20 cellular contexts compared by ENCODE assay signal in the genomic region with DNA sequence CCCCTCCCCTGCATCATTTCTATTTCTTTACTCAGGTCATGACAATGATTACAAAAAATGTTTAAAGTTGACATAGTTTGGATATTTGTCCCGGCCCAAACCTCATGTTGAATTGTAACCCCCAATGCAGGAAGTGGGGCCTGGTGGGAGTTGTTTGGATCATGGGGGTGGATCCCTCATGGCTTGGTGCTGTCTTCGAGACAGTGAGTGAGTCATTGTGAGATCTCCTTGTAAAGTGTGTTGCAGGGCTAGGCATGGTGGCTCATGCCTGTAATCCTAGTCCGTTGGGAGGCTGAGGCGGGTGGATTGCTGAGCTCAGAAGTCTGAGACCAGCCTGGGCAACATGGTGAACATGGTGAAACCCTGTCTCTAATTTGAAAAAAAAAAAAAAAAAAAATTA.
"Had no signal": no experiment of that assay in that cellular context is flagged by ENCODE, and none has a peak within 500 bp of the region (broad histone marks: within the 10 kb centered on the region; RNA-seq: fewer than 3 reads in every experiment).

No MANE protein-coding gene starts in this region.

- H2AFZ ChIP-seq: parathyroid adenoma had no signal

- H3K27me3 Mint-ChIP-seq: activated B cell treated with CpG ODN at 0.5 μM for 24 hours; activated naive CD4-positive, alpha-beta T cell treated with anti-CD3 and anti-CD28 coated beads, Interleukin-2, amount 10 ng/mL, durations not matched to agents 7 days and 5 days; stimulated activated naive CD8-positive, alpha-beta T cell treated with anti-CD3 and anti-CD28 coated beads, Interleukin-15, amount 100 ng/mL, for 72 hours had no signal

- H3K4me3 Mint-ChIP-seq: activated B cell treated with CpG ODN at 0.5 μM for 24 hours; activated naive CD4-positive, alpha-beta T cell treated with anti-CD3 and anti-CD28 coated beads, Interleukin-2, amount 10 ng/mL, durations not matched to agents 7 days and 5 days; activated T-cell treated with anti-CD3 and anti-CD28 coated beads, Interleukin-2, amount 50 U/mL, for 72 hours; nephron progenitor cell; stimulated activated naive CD8-positive, alpha-beta T cell treated with anti-CD3 and anti-CD28 coated beads, Interleukin-15, amount 100 ng/mL, for 72 hours had no signal

- H3K36me3 Mint-ChIP-seq: activated naive CD4-positive, alpha-beta T cell treated with anti-CD3 and anti-CD28 coated beads, Interleukin-2, amount 10 ng/mL, durations not matched to agents 7 days and 5 days had no signal

- ATAC-seq: activated T-cell treated with anti-CD3 and anti-CD28 coated beads, Interleukin-2, amount 50 U/mL, for 72 hours; body of pancreas; heart right ventricle; left colon; right cardiac atrium; stimulated activated naive CD8-positive, alpha-beta T cell treated with anti-CD3 and anti-CD28 coated beads, Interleukin-15, amount 100 ng/mL, for 72 hours had no signal

- H3K79me2 ChIP-seq: parathyroid adenoma had no signal

- H3K27ac Mint-ChIP-seq: activated naive CD4-positive, alpha-beta T cell treated with anti-CD3 and anti-CD28 coated beads, Interleukin-2, amount 10 ng/mL, durations not matched to agents 7 days and 5 days; activated T-cell treated with anti-CD3 and anti-CD28 coated beads, Interleukin-2, amount 50 U/mL, for 72 hours; nephron progenitor cell; stimulated activated naive CD8-positive, alpha-beta T cell treated with anti-CD3 and anti-CD28 coated beads, Interleukin-15, amount 100 ng/mL, for 72 hours had no signal

- H3K27ac ChIP-seq: body of pancreas, cardiac muscle cell, heart right ventricle, parathyroid adenoma, skin epidermis, tibial artery had no signal

- H3K36me3 ChIP-seq: cardiac muscle cell, heart right ventricle, tibial artery had no signal

- H3K9me3 Mint-ChIP-seq: activated B cell treated with CpG ODN at 0.5 μM for 24 hours; activated naive CD4-positive, alpha-beta T cell treated with anti-CD3 and anti-CD28 coated beads, Interleukin-2, amount 10 ng/mL, durations not matched to agents 7 days and 5 days; stimulated activated naive CD8-positive, alpha-beta T cell treated with anti-CD3 and anti-CD28 coated beads, Interleukin-15, amount 100 ng/mL, for 72 hours had no signal

- H3K9ac ChIP-seq: parathyroid adenoma had no signal

- H3K4me1 ChIP-seq: body of pancreas, parathyroid adenoma, tibial artery had no signal

- H3K9me3 ChIP-seq: body of pancreas, heart right ventricle, tibial artery had no signal

- DNase-seq: activated B cell treated with CpG ODN at 0.5 μM for 24 hours; activated CD4-positive, alpha-beta T cell treated with anti-CD3 and anti-CD28 coated beads for 4 hours; activated CD4-positive, alpha-beta T cell treated with anti-CD3 and anti-CD28 coated beads, Interleukin-2, amount 50 U/mL, for 48 hours; activated effector memory CD4-positive, alpha-beta T cell treated with Interleukin-2 at 50 U/mL for 16 hours; activated naive CD4-positive, alpha-beta T cell treated with anti-CD3 and anti-CD28 coated beads, Interleukin-2, amount 10 ng/mL, durations not matched to agents 7 days and 5 days; activated T-cell treated with anti-CD3 and anti-CD28 coated beads, Interleukin-2, amount 50 U/mL, for 72 hours; anterior cingulate cortex; body of pancreas; heart right ventricle; left colon; mesenchymal stem cell; nephron progenitor cell; right cardiac atrium; stimulated activated CD4-positive, alpha-beta T cell treated with anti-CD3 and anti-CD28 coated beads, Interleukin-1b, Interleukin-23, amount 100 ng/mL, for 48 hours; stimulated activated naive CD8-positive, alpha-beta T cell treated with anti-CD3 and anti-CD28 coated beads, Interleukin-15, amount 100 ng/mL, for 72 hours; T-helper 9 cell; tibial artery had no signal

- H3K4me3 ChIP-seq: body of pancreas, cardiac muscle cell, heart right ventricle, skin epidermis, tibial artery had no signal

- H3K27me3 ChIP-seq: body of pancreas, cardiac muscle cell, heart right ventricle, tibial artery had no signal
